In genomic region chr22:41834005-41834975, GRCh38 we compare ENCODE assay signal across 8 cellular contexts. TPM values are rescaled to one million over a fixed set of nuclear protein-coding genes. Genes with fewer than 3 reads are reported as not detected.
DNase-seq lines count a peak whose midpoint lies in the region; ATAC-seq and TF ChIP-seq lines count a peak whose summit lies in the region.

No MANE protein-coding gene starts in this region.

- CTCF ChIA-PET in activated naive CD4-positive, alpha-beta T cell treated with anti-CD3 and anti-CD28 coated beads for 36 hours (lab: Charles Lee), result interaction anchor here (0.6 to 1.9 kb wide), 6 partner anchors 9 to 109 kb away, joined by 3 to 6 read pairs (median 4); no protein-coding TSS in a partner anchor
- CTCF ChIA-PET in activated CD8-positive, alpha-beta T cell treated with anti-CD3 and anti-CD28 coated beads for 36 hours (lab: Charles Lee), result interaction anchor here (0.8 to 1.4 kb wide), 7 partner anchors 8 to 105 kb away, joined by 3 to 8 read pairs (median 3); no protein-coding TSS in a partner anchor

- DNase-seq in activated naive CD4-positive, alpha-beta T cell treated with anti-CD3 and anti-CD28 coated beads for 36 hours, result peak; percentile 27
- no peak for DNase-seq in activated naive CD4-positive, alpha-beta T cell treated with anti-CD3 and anti-CD28 coated beads, Interleukin-2, amount 50 U/mL, for 16 hours
- no peak for DNase-seq in activated CD8-positive, alpha-beta T cell treated with anti-CD3 and anti-CD28 coated beads for 36 hours
- DNase-seq in substantia nigra (lab: John Stamatoyannopoulos, UW) (peak in 1 of 49 donors; percentile 19), SW 1271 (lab: John Stamatoyannopoulos, UW) (no peak), NCI-H2196 (lab: John Stamatoyannopoulos, UW; ENCODE audit: unreplicated experiment) (no peak)

- peaks cover 31% of the 10 kb centered on the region for H3K36me3 ChIP-seq in iPS-20b (ENCODE audit: insufficient read depth, low read depth, low read length)

- peak overlapping the region; percentile 97 for H3K4me3 ChIP-seq in iPS-20b (ENCODE audit: low read length)

- peak overlapping the region; percentile 93 for H3K4me3 Mint-ChIP-seq in activated naive CD4-positive, alpha-beta T cell treated with anti-CD3 and anti-CD28 coated beads for 36 hours
- peak overlapping the region; percentile 92 for H3K4me3 Mint-ChIP-seq in activated CD8-positive, alpha-beta T cell treated with anti-CD3 and anti-CD28 coated beads for 36 hours

- H3K9ac ChIP-seq in iPS-20b (ENCODE audit: low read depth, low read length), result peak overlapping the region; percentile 86

- H3K36me3 Mint-ChIP-seq in activated naive CD4-positive, alpha-beta T cell treated with anti-CD3 and anti-CD28 coated beads for 36 hours (ENCODE audit: low read depth), result peaks cover 66% of the 10 kb centered on the region
- H3K36me3 Mint-ChIP-seq in activated CD8-positive, alpha-beta T cell treated with anti-CD3 and anti-CD28 coated beads for 36 hours (ENCODE audit: low read depth), result peaks cover 67% of the 10 kb centered on the region

- peaks cover 8% of the 10 kb centered on the region for H3K9me3 Mint-ChIP-seq in activated naive CD4-positive, alpha-beta T cell treated with anti-CD3 and anti-CD28 coated beads for 36 hours
- no peaks in the 10 kb centered on the region for H3K9me3 Mint-ChIP-seq in activated CD8-positive, alpha-beta T cell treated with anti-CD3 and anti-CD28 coated beads for 36 hours

- H3K27me3 Mint-ChIP-seq in activated naive CD4-positive, alpha-beta T cell treated with anti-CD3 and anti-CD28 coated beads for 36 hours (ENCODE audit: low read depth), result no peaks in the 10 kb centered on the region
- no peaks in the 10 kb centered on the region for H3K27me3 Mint-ChIP-seq in activated CD8-positive, alpha-beta T cell treated with anti-CD3 and anti-CD28 coated beads for 36 hours

- no peaks in the 10 kb centered on the region for H3K9me3 ChIP-seq in iPS-20b (ENCODE audit: insufficient read depth, low read depth, low read length)

- POLR2A ChIA-PET in activated CD8-positive, alpha-beta T cell treated with anti-CD3 and anti-CD28 coated beads for 36 hours (lab: Charles Lee), result interaction anchor here (0.8 to 4.7 kb wide), 15 partner anchors 8 to 136 kb away, joined by 3 to 50 read pairs (median 4); partner anchors contain the start of gene MEI1

- intact Hi-C loops in activated naive CD4-positive, alpha-beta T cell treated with anti-CD3 and anti-CD28 coated beads for 36 hours (cut with micrococcal nuclease), result no loop called here
- intact Hi-C loops in activated CD8-positive, alpha-beta T cell treated with anti-CD3 and anti-CD28 coated beads for 36 hours (cut with micrococcal nuclease), result loop anchor here (5.0 kb wide), 1 partner anchor 38 kb away; no protein-coding TSS in a partner anchor

- peaks cover 7% of the 10 kb centered on the region; the same call in 1 of the 2 replicates for H3K4me1 ChIP-seq in iPS-20b (ENCODE audit: insufficient read depth, low read length)

- H3K27me3 ChIP-seq in iPS-20b (ENCODE audit: insufficient read depth, low read length), result no peaks in the 10 kb centered on the region

- H3K4me1 Mint-ChIP-seq in activated naive CD4-positive, alpha-beta T cell treated with anti-CD3 and anti-CD28 coated beads for 36 hours (ENCODE audit: low read depth), result peaks cover 57% of the 10 kb centered on the region
- peaks cover 55% of the 10 kb centered on the region for H3K4me1 Mint-ChIP-seq in activated CD8-positive, alpha-beta T cell treated with anti-CD3 and anti-CD28 coated beads for 36 hours (ENCODE audit: low read depth)

- H3K27ac ChIP-seq in iPS-20b (ENCODE audit: low read length) (peak overlapping the region; percentile 60), substantia nigra (ENCODE audit: low read depth, low read length, poor library complexity, severe bottlenecking) (peak overlapping the region; percentile 94)

- no peak for ATAC-seq in activated CD8-positive, alpha-beta T cell treated with anti-CD3 and anti-CD28 coated beads for 36 hours
- no peak for ATAC-seq in HG03354 (IDR thresholded peaks at IDR 0.05; ENCODE audit: poor library complexity, severe bottlenecking, unreplicated experiment)

- H3K27ac Mint-ChIP-seq in activated naive CD4-positive, alpha-beta T cell treated with anti-CD3 and anti-CD28 coated beads for 36 hours, result peak overlapping the region; percentile 95
- peak overlapping the region; percentile 84 for H3K27ac Mint-ChIP-seq in activated CD8-positive, alpha-beta T cell treated with anti-CD3 and anti-CD28 coated beads for 36 hours

- no peak for TF ChIP-seq CTCF in activated CD8-positive, alpha-beta T cell treated with anti-CD3 and anti-CD28 coated beads for 36 hours (IDR thresholded peaks at IDR 0.05)

RNA-seq across cellular contexts. Expression of gene SREBF2, which starts 1.4 kb away (rescaled TPM):
- 100 to 1,000 TPM; 143 to 147 TPM for total RNA-seq in activated naive CD4-positive, alpha-beta T cell treated with anti-CD3 and anti-CD28 coated beads for 36 hours
- 10 to 100 TPM; 87.1 to 92.9 TPM for total RNA-seq in activated CD8-positive, alpha-beta T cell treated with anti-CD3 and anti-CD28 coated beads for 36 hours

RNA-seq across cellular contexts. Expression of gene CCDC134, which starts 33.8 kb away (rescaled TPM):
- 10 to 100 TPM; 17.0 to 19.3 TPM for total RNA-seq in activated naive CD4-positive, alpha-beta T cell treated with anti-CD3 and anti-CD28 coated beads for 36 hours
- total RNA-seq in activated CD8-positive, alpha-beta T cell treated with anti-CD3 and anti-CD28 coated beads for 36 hours, result 10 to 100 TPM; 15.2 to 15.9 TPM
